ENCODE assay signal across 1 cellular context in the genomic region with DNA sequence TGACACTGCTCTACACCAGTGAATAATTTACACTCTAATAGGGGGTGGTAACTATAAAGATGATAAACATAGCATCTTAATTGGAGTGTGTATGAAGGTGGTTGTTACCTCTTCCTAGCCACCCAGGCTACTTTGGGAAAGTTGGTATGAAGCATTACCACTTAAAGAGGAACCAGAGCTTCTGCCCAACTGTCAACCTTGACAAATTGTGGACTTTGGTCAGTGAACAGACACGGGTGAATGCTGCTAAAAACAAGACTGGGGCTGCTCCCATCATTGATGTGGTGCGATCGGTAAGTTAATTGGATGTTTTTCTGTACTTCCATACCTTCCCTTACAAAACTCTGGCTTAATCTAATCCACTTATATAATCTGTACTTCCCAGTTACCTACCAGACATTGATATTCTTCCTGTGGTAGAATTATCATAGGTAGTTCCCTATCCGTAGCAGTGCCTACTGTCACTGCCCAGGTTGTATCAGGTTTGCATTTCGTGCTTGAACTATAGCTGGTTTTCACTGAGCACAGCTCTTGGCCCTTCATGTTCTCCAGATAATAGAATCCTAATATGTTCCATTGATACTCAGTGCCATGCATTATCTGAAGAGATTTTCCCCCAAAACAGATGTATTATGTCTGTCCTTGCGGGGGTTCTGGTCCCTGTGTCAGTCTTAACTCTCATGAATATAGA.
TF ChIP-seq lines count a peak whose summit lies in the region.

No MANE protein-coding gene starts in this region.

TF ChIP-seq in SK-N-SH treated with all-trans-retinoic acid at 6 μM for 48 hours, 23 proteins besides CTCF, POLR2A, EP300 and RAD21 (continued from another document):
- TF ChIP-seq, protein P1, sequence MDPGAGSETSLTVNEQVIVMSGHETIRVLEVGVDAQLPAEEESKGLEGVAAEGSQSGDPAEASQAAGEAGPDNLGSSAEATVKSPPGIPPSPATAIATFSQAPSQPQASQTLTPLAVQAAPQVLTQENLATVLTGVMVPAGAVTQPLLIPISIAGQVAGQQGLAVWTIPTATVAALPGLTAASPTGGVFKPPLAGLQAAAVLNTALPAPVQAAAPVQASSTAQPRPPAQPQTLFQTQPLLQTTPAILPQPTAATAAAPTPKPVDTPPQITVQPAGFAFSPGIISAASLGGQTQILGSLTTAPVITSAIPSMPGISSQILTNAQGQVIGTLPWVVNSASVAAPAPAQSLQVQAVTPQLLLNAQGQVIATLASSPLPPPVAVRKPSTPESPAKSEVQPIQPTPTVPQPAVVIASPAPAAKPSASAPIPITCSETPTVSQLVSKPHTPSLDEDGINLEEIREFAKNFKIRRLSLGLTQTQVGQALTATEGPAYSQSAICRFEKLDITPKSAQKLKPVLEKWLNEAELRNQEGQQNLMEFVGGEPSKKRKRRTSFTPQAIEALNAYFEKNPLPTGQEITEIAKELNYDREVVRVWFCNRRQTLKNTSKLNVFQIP (CRISPR knock-in tag; IDR thresholded peaks at IDR 0.05; ENCODE audit: borderline replicate concordance, low read depth): no peak
- TF ChIP-seq GLIS3 (CRISPR knock-in tag; IDR thresholded peaks at IDR 0.05): no peak
- TF ChIP-seq, protein P2, sequence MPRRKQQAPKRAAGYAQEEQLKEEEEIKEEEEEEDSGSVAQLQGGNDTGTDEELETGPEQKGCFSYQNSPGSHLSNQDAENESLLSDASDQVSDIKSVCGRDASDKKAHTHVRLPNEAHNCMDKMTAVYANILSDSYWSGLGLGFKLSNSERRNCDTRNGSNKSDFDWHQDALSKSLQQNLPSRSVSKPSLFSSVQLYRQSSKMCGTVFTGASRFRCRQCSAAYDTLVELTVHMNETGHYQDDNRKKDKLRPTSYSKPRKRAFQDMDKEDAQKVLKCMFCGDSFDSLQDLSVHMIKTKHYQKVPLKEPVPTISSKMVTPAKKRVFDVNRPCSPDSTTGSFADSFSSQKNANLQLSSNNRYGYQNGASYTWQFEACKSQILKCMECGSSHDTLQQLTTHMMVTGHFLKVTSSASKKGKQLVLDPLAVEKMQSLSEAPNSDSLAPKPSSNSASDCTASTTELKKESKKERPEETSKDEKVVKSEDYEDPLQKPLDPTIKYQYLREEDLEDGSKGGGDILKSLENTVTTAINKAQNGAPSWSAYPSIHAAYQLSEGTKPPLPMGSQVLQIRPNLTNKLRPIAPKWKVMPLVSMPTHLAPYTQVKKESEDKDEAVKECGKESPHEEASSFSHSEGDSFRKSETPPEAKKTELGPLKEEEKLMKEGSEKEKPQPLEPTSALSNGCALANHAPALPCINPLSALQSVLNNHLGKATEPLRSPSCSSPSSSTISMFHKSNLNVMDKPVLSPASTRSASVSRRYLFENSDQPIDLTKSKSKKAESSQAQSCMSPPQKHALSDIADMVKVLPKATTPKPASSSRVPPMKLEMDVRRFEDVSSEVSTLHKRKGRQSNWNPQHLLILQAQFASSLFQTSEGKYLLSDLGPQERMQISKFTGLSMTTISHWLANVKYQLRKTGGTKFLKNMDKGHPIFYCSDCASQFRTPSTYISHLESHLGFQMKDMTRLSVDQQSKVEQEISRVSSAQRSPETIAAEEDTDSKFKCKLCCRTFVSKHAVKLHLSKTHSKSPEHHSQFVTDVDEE (CRISPR knock-in tag; IDR thresholded peaks at IDR 0.05): no peak
- no peak for TF ChIP-seq TCF4 (CRISPR knock-in tag; IDR thresholded peaks at IDR 0.05; ENCODE audit: borderline replicate concordance)
- TF ChIP-seq, protein P3, sequence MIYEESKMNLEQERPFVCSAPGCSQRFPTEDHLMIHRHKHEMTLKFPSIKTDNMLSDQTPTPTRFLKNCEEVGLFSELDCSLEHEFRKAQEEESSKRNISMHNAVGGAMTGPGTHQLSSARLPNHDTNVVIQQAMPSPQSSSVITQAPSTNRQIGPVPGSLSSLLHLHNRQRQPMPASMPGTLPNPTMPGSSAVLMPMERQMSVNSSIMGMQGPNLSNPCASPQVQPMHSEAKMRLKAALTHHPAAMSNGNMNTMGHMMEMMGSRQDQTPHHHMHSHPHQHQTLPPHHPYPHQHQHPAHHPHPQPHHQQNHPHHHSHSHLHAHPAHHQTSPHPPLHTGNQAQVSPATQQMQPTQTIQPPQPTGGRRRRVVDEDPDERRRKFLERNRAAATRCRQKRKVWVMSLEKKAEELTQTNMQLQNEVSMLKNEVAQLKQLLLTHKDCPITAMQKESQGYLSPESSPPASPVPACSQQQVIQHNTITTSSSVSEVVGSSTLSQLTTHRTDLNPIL (CRISPR knock-in tag; IDR thresholded peaks at IDR 0.05; ENCODE audit: low read depth): no peak
- TF ChIP-seq ZC3H10 (CRISPR knock-in tag; IDR thresholded peaks at IDR 0.05): no peak
- no peak for TF ChIP-seq ZFP3 (CRISPR knock-in tag; IDR thresholded peaks at IDR 0.05)
- TF ChIP-seq ZNF70 (CRISPR knock-in tag; IDR thresholded peaks at IDR 0.05): no peak
- TF ChIP-seq ISL1 (CRISPR knock-in tag; IDR thresholded peaks at IDR 0.05): no peak
- no peak for TF ChIP-seq ARNTL (CRISPR knock-in tag; IDR thresholded peaks at IDR 0.05; ENCODE audit: borderline replicate concordance, low read depth)
